8 cellular contexts compared by ENCODE assay signal in the genomic region with DNA sequence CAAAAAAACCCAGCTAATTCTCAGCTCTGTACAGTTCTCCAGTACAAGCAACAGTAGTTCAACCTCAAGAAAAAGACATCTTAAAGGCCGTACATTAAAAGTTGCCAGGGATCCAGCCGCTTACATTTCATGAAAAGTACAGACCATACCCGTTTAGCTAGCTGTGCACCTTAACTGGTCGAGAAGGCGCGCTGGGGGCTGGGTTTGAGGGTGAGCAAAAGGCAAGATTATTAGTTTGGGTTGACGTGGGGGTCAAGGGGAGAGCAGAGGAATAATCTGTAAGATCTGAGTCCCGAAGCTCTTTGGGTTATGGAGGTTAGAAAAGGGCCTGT. TPM values are rescaled to one million over a fixed set of nuclear protein-coding genes. Genes with fewer than 3 reads are reported as not detected.
A peak's percentile ranks its signal among the peaks of the same experiment; 100 is the strongest.
DNase-seq lines count a peak whose midpoint lies in the region; ATAC-seq, FAIRE-seq and TF ChIP-seq lines count a peak whose summit lies in the region.

No MANE protein-coding gene starts in this region.

- H2AFZ ChIP-seq in ACC112 (ENCODE audit: low read length, unreplicated experiment), result peak overlapping the region; percentile 48
- peak overlapping the region; percentile 94 for H2AFZ ChIP-seq in keratinocyte (ENCODE audit: control insufficient read depth, low read length)

- in situ Hi-C loops in astrocyte of the spinal cord (cut with HindIII; ENCODE audit: low sequenced_read_pairs), result no loop called here

- dilution Hi-C loops in keratinocyte (cut with MboI; ENCODE audit: extremely low pct_ligation_motif_present, low sequenced_read_pairs), result no loop called here

- no peaks in the 10 kb centered on the region for H4K20me1 ChIP-seq in keratinocyte (ENCODE audit: control insufficient read depth, extremely low read depth, insufficient read depth, low read length)

- FAIRE-seq in keratinocyte (lab: Jason Lieb, UNC), result no peak

- peak in 3 of 5 experiments; percentile 26 to 69 (median 31) for DNase-seq in T-helper 2 cell
- DNase-seq in astrocyte of the spinal cord (ENCODE audit: low read depth, low spot score), result no peak
- no peak for DNase-seq in keratinocyte (ENCODE audit: low read depth, low spot score)
- DNase-seq in stimulated activated CD4-positive, alpha-beta T cell treated with anti-CD3 and anti-CD28 coated beads, Interleukin-4, amount 100 ng/mL, for 24 hours, result peak; percentile 55
- no peak for DNase-seq in NCI-H1436 (lab: John Stamatoyannopoulos, UW)

- no peaks in the 10 kb centered on the region for H3K9me3 ChIP-seq in keratinocyte (ENCODE audit: control insufficient read depth, low read depth, low read length)

- no peaks in the 10 kb centered on the region for H3K27me3 ChIP-seq in ACC112 (ENCODE audit: insufficient read depth, low read length)
- H3K27me3 ChIP-seq in keratinocyte (ENCODE audit: control insufficient read depth, extremely low read depth, insufficient read depth, low read length), result no peaks in the 10 kb centered on the region

- peak overlapping the region; percentile 79 for H3K27ac ChIP-seq in ACC112 (ENCODE audit: low read depth, low read length)
- H3K27ac ChIP-seq in keratinocyte (ENCODE audit: control insufficient read depth, insufficient read depth, low read length), result peak overlapping the region; percentile 78

- H3K36me3 ChIP-seq in ACC112 (ENCODE audit: insufficient read depth, low read length) (no peaks in the 10 kb centered on the region), keratinocyte (ENCODE audit: control insufficient read depth in 2 of 2, extremely low read depth in 1 of 2, insufficient read depth in 2 of 2, low read length in 2 of 2) (no peaks in the 10 kb centered on the region)

- H3K4me3 ChIP-seq in ACC112 (ENCODE audit: low read depth, low read length) (peak overlapping the region; percentile 95), astrocyte of the spinal cord (ENCODE audit: low read depth, low read length) (peak overlapping the region; percentile 84), keratinocyte (ENCODE audit: control insufficient read depth in 2 of 3, extremely low read depth in 1 of 3, insufficient read depth in 2 of 3, low read depth in 1 of 3, low read length in 3 of 3) (peak overlapping the region; percentile 75 to 99 (median 88))

- H3K4me2 ChIP-seq in keratinocyte (ENCODE audit: control insufficient read depth, extremely low read depth, insufficient read depth, low read depth, low read length), result peak overlapping the region; percentile 98

- H3K79me2 ChIP-seq in ACC112 (ENCODE audit: control insufficient read depth, insufficient read depth, low read length, unreplicated experiment), result peaks cover 47% of the 10 kb centered on the region
- peaks cover 37% of the 10 kb centered on the region for H3K79me2 ChIP-seq in keratinocyte (ENCODE audit: control insufficient read depth, insufficient read depth, low read length)

- H3K4me1 ChIP-seq in ACC112 (ENCODE audit: control insufficient read depth, insufficient read depth, low read length, unreplicated experiment), result peaks cover 21% of the 10 kb centered on the region
- H3K4me1 ChIP-seq in keratinocyte (ENCODE audit: control insufficient read depth, extremely low read depth, insufficient read depth, low read length), result peaks cover 21% of the 10 kb centered on the region

- H3K9me1 ChIP-seq in keratinocyte (ENCODE audit: control insufficient read depth, extremely low read depth, insufficient read depth, low read length), result no peaks in the 10 kb centered on the region

- TF ChIP-seq CTCF in astrocyte of the spinal cord (IDR thresholded peaks at IDR 0.05; ENCODE audit: low read depth, low read length) (no peak), keratinocyte (optimal IDR thresholded peaks at IDR 0.05 in 1 of 3, IDR thresholded peaks at IDR 0.05 in 1 of 3, conservative IDR thresholded peaks at IDR 0.05 in 1 of 3; ENCODE audit: extremely low read depth in 1 of 3, insufficient read depth in 2 of 3, low read length in 3 of 3) (no peak)

- peak overlapping the region; percentile 86 for H3K9ac ChIP-seq in keratinocyte (ENCODE audit: control insufficient read depth, extremely low read depth, insufficient read depth, low read length)

- ATAC-seq in GM19035 (IDR thresholded peaks at IDR 0.05; ENCODE audit: unreplicated experiment), result peak; percentile 24
- ATAC-seq in HG03439 (IDR thresholded peaks at IDR 0.05; ENCODE audit: unreplicated experiment), result peak; percentile 6

RNA-seq across cellular contexts. Expression of gene PKN2, which starts 0.6 kb away (rescaled TPM):
- 20.8 to 30.8 TPM (median 22.9 TPM) in 3 replicates for polyA plus RNA-seq in keratinocyte
- polyA plus RNA-seq in keratinocyte (2011; ENCODE audit: low read depth), result 54.9 TPM
- polyA plus RNA-seq in keratinocyte (2011; cell fraction: cytosol; rRNA removed), result 6.7 and 13.6 TPM in 2 replicates
- polyA plus RNA-seq in keratinocyte (2011; cell fraction: nucleus; rRNA removed), result 32.7 and 52.0 TPM in 2 replicates
- 15.4 and 20.1 TPM in 2 replicates for polyA plus RNA-seq in keratinocyte (2012; ENCODE audit: low replicate concordance)
- polyA minus RNA-seq in keratinocyte, result 9.3 to 53.0 TPM (median 25.0 TPM) in 3 replicates
- 21.5 TPM for polyA minus RNA-seq in keratinocyte (2011; cell fraction: cytosol; rRNA and poly(A)+ RNA removed)
- 54.3 and 101 TPM in 2 replicates for polyA minus RNA-seq in keratinocyte (2011; cell fraction: nucleus; rRNA and poly(A)+ RNA removed)

Comparison
In these comparisons a context has a peak if more than half of its experiments do, and no peak if none do; other contexts are left out.
1. DNase-seq: peak in T-helper 2 cell (3 of 5) and stimulated activated CD4-positive, alpha-beta T cell treated with anti-CD3 and anti-CD28 coated beads, Interleukin-4, amount 100 ng/mL, for 24 hours (single experiment); none in astrocyte of the spinal cord (single experiment), keratinocyte (single experiment) and NCI-H1436 (single experiment).
2. Peak in every context shown above with its lines, with median percentiles within 50 percentile points of each other: H3K4me3 ChIP-seq.